In genomic region chr12:20384841-20385240, GRCh38 we compare ENCODE assay signal across 3 cellular contexts. TPM values are rescaled to one million over a fixed set of nuclear protein-coding genes. Genes with fewer than 3 reads are reported as not detected.
"Had no signal": no experiment of that assay in that cellular context is flagged by ENCODE, and none has a peak within 500 bp of the region (broad histone marks: within the 10 kb centered on the region; RNA-seq: fewer than 3 reads in every experiment).

No MANE protein-coding gene starts in this region.

RNA-seq across cellular contexts. Expression of gene PDE3A, which starts 16.5 kb away (rescaled TPM):
- total RNA-seq: natural killer cell treated with Interleukin-12 subunit alpha and Interleukin-12 subunit beta and Interleukin-15 and Interleukin-18, amount 100 ng/mL, for 72 hours had no signal
- polyA plus RNA-seq: mammary epithelial cell; naive thymus-derived CD4-positive, alpha-beta T cell had no signal
